In the genomic region with DNA sequence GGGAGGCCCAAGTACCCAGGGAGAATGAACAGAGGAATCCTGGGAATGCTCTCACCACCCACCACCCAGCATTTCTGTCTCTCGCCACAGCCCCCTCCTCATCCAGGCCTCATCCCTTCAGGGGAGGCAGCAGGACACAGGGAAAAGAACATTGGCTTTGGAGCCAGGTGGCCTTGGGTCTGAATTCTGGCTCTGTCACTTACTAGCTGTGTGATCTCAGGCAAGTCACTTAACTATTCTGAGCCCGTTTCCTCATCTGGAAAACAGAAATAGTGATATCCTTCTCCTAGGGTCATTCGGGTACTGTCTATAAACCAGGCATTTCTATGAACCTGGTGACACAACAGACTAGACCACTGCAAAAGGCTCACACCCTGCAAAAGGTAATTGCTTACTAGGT, we compare ENCODE assay signal across 1 cellular context.
TF ChIP-seq lines count a peak whose summit lies in the region.

No MANE protein-coding gene starts in this region.

TF ChIP-seq in GM23338, 12 proteins besides CTCF, POLR2A, EP300 and RAD21 (continued from another document):
- TF ChIP-seq, protein P1, sequence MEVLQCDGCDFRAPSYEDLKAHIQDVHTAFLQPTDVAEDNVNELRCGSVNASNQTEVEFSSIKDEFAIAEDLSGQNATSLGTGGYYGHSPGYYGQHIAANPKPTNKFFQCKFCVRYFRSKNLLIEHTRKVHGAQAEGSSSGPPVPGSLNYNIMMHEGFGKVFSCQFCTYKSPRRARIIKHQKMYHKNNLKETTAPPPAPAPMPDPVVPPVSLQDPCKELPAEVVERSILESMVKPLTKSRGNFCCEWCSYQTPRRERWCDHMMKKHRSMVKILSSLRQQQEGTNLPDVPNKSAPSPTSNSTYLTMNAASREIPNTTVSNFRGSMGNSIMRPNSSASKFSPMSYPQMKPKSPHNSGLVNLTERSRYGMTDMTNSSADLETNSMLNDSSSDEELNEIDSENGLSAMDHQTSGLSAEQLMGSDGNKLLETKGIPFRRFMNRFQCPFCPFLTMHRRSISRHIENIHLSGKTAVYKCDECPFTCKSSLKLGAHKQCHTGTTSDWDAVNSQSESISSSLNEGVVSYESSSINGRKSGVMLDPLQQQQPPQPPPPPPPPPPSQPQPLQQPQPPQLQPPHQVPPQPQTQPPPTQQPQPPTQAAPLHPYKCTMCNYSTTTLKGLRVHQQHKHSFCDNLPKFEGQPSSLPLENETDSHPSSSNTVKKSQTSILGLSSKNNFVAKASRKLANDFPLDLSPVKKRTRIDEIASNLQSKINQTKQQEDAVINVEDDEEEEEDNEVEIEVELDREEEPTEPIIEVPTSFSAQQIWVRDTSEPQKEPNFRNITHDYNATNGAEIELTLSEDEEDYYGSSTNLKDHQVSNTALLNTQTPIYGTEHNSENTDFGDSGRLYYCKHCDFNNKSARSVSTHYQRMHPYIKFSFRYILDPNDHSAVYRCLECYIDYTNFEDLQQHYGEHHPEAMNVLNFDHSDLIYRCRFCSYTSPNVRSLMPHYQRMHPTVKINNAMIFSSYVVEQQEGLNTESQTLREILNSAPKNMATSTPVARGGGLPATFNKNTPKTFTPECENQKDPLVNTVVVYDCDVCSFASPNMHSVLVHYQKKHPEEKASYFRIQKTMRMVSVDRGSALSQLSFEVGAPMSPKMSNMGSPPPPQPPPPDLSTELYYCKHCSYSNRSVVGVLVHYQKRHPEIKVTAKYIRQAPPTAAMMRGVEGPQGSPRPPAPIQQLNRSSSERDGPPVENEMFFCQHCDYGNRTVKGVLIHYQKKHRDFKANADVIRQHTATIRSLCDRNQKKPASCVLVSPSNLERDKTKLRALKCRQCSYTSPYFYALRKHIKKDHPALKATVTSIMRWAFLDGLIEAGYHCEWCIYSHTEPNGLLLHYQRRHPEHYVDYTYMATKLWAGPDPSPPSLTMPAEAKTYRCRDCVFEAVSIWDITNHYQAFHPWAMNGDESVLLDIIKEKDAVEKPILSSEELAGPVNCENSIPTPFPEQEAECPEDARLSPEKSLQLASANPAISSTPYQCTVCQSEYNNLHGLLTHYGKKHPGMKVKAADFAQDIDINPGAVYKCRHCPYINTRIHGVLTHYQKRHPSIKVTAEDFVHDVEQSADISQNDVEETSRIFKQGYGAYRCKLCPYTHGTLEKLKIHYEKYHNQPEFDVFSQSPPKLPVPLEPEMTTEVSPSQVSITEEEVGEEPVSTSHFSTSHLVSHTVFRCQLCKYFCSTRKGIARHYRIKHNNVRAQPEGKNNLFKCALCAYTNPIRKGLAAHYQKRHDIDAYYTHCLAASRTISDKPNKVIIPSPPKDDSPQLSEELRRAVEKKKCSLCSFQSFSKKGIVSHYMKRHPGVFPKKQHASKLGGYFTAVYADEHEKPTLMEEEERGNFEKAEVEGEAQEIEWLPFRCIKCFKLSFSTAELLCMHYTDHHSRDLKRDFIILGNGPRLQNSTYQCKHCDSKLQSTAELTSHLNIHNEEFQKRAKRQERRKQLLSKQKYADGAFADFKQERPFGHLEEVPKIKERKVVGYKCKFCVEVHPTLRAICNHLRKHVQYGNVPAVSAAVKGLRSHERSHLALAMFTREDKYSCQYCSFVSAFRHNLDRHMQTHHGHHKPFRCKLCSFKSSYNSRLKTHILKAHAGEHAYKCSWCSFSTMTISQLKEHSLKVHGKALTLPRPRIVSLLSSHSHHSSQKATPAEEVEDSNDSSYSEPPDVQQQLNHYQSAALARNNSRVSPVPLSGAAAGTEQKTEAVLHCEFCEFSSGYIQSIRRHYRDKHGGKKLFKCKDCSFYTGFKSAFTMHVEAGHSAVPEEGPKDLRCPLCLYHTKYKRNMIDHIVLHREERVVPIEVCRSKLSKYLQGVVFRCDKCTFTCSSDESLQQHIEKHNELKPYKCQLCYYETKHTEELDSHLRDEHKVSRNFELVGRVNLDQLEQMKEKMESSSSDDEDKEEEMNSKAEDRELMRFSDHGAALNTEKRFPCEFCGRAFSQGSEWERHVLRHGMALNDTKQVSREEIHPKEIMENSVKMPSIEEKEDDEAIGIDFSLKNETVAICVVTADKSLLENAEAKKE (CRISPR knock-in tag; IDR thresholded peaks at IDR 0.05), result no peak
- TF ChIP-seq ZNF114 (CRISPR knock-in tag; IDR thresholded peaks at IDR 0.05) (no peak), ZNF331 (CRISPR knock-in tag; IDR thresholded peaks at IDR 0.05; ENCODE audit: low read depth) (no peak), STAT1 (IDR thresholded peaks at IDR 0.05; ENCODE audit: unreplicated experiment) (no peak), POLR2AphosphoS5 (IDR thresholded peaks at IDR 0.05; ENCODE audit: low read depth) (no peak), EZH2 (IDR thresholded peaks at IDR 0.05; ENCODE audit: low read depth, unreplicated experiment) (no peak), CREB1 (CRISPR knock-in tag; IDR thresholded peaks at IDR 0.05; ENCODE audit: low read depth) (no peak), EZH2phosphoT487 (IDR thresholded peaks at IDR 0.05; ENCODE audit: unreplicated experiment) (no peak)
- TF ChIP-seq, protein P2, sequence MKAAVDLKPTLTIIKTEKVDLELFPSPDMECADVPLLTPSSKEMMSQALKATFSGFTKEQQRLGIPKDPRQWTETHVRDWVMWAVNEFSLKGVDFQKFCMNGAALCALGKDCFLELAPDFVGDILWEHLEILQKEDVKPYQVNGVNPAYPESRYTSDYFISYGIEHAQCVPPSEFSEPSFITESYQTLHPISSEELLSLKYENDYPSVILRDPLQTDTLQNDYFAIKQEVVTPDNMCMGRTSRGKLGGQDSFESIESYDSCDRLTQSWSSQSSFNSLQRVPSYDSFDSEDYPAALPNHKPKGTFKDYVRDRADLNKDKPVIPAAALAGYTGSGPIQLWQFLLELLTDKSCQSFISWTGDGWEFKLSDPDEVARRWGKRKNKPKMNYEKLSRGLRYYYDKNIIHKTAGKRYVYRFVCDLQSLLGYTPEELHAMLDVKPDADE (IDR thresholded peaks at IDR 0.05), result no peak
- TF ChIP-seq, protein P3, sequence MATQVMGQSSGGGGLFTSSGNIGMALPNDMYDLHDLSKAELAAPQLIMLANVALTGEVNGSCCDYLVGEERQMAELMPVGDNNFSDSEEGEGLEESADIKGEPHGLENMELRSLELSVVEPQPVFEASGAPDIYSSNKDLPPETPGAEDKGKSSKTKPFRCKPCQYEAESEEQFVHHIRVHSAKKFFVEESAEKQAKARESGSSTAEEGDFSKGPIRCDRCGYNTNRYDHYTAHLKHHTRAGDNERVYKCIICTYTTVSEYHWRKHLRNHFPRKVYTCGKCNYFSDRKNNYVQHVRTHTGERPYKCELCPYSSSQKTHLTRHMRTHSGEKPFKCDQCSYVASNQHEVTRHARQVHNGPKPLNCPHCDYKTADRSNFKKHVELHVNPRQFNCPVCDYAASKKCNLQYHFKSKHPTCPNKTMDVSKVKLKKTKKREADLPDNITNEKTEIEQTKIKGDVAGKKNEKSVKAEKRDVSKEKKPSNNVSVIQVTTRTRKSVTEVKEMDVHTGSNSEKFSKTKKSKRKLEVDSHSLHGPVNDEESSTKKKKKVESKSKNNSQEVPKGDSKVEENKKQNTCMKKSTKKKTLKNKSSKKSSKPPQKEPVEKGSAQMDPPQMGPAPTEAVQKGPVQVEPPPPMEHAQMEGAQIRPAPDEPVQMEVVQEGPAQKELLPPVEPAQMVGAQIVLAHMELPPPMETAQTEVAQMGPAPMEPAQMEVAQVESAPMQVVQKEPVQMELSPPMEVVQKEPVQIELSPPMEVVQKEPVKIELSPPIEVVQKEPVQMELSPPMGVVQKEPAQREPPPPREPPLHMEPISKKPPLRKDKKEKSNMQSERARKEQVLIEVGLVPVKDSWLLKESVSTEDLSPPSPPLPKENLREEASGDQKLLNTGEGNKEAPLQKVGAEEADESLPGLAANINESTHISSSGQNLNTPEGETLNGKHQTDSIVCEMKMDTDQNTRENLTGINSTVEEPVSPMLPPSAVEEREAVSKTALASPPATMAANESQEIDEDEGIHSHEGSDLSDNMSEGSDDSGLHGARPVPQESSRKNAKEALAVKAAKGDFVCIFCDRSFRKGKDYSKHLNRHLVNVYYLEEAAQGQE (IDR thresholded peaks at IDR 0.05; ENCODE audit: unreplicated experiment), result no peak
